Comparison of ENCODE assay signal across 25 cellular contexts in genomic region chr1:193433599-193433998, GRCh38.
"Had no signal": no experiment of that assay in that cellular context is flagged by ENCODE, and none has a peak within 500 bp of the region (broad histone marks: within the 10 kb centered on the region; RNA-seq: fewer than 3 reads in every experiment).

No MANE protein-coding gene starts in this region.

- H3K4me3 Mint-ChIP-seq: dendritic cell treated with granulocyte-macrophage colony-stimulating factor and Interleukin-4, amounts not matched to agents 40 ng/mL and 50 ng/mL, for 4 days; effector memory CD8-positive, alpha-beta T cell had no signal

- H2AFZ ChIP-seq: hepatocyte had no signal

- H3K4me2 ChIP-seq: hepatocyte had no signal

- H3K27ac Mint-ChIP-seq: dendritic cell treated with granulocyte-macrophage colony-stimulating factor and Interleukin-4, amounts not matched to agents 40 ng/mL and 50 ng/mL, for 4 days; effector memory CD8-positive, alpha-beta T cell had no signal

- ATAC-seq: effector memory CD8-positive, alpha-beta T cell; esophagus mucosa; gastrocnemius medialis; heart left ventricle; heart right ventricle had no signal

- H3K27ac ChIP-seq: colonic mucosa, coronary artery, dorsolateral prefrontal cortex, epithelial cell of prostate, esophagus muscularis mucosa, esophagus squamous epithelium, foreskin keratinocyte, gastrocnemius medialis, heart left ventricle, heart right ventricle, hepatocyte had no signal

- H3K27me3 ChIP-seq: colonic mucosa, dorsolateral prefrontal cortex, esophagus muscularis mucosa, esophagus squamous epithelium, foreskin keratinocyte, gastrocnemius medialis, heart left ventricle, heart right ventricle, hepatocyte had no signal

- H3K79me2 ChIP-seq: hepatocyte had no signal

- H3K4me1 ChIP-seq: colonic mucosa, esophagus muscularis mucosa, gastrocnemius medialis, heart left ventricle, heart right ventricle had no signal

- H3K9me3 ChIP-seq: colonic mucosa, gastrocnemius medialis had no signal

- H3K4me3 ChIP-seq: colonic mucosa, coronary artery, dorsolateral prefrontal cortex, esophagus muscularis mucosa, esophagus squamous epithelium, gastrocnemius medialis, heart left ventricle, heart right ventricle, hepatocyte had no signal

- H3K27me3 Mint-ChIP-seq: dendritic cell treated with granulocyte-macrophage colony-stimulating factor and Interleukin-4, amounts not matched to agents 40 ng/mL and 50 ng/mL, for 4 days; effector memory CD8-positive, alpha-beta T cell had no signal

- DNase-seq: colonic mucosa; cortex of kidney; dorsolateral prefrontal cortex; effector CD4-positive, alpha-beta T cell; effector CD8-positive, alpha-beta T cell; effector memory CD4-positive, alpha-beta T cell; effector memory CD8-positive, alpha-beta T cell; erythroblast; esophagus squamous epithelium; foreskin keratinocyte; gastrocnemius medialis; glutamatergic neuron; head of caudate nucleus; heart left ventricle; heart right ventricle; hippocampal formation had no signal

- FAIRE-seq: colon, endometrium, frontal cortex had no signal

- H3K36me3 ChIP-seq: colonic mucosa, esophagus muscularis mucosa, esophagus squamous epithelium, gastrocnemius medialis, heart left ventricle, heart right ventricle had no signal
